In the genomic region with DNA sequence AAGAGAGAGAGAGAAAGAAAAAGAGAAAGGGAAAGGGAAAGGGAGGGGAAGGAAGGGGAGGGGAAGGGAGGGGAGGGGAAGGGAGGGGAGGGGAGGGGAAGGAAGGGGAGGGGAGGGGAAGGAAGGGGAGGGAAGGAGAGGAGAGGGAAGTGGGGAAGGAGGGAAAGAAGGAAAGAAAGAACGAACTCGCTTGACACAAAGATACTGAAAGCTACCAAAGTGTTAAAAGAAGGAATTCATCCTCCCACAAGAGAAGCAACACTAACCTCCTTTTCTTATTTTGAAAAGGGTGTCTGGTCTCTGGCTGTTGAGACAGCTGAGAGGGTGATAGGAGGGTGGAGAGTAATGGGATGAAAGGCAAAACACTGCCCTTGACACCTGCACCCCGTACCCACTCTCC, we compare ENCODE assay signal across 18 cellular contexts.
"Had no signal": no experiment of that assay in that cellular context is flagged by ENCODE, and none has a peak within 500 bp of the region (broad histone marks: within the 10 kb centered on the region; RNA-seq: fewer than 3 reads in every experiment).

No MANE protein-coding gene starts in this region.

- H3K27me3 ChIP-seq: ascending aorta, breast epithelium, cardiac muscle cell, colonic mucosa had no signal

- H3K4me1 ChIP-seq: ascending aorta, breast epithelium, colonic mucosa, esophagus squamous epithelium, gastroesophageal sphincter had no signal

- H3K9me3 ChIP-seq: ascending aorta, colonic mucosa, esophagus squamous epithelium had no signal

- H3K36me3 ChIP-seq: ascending aorta, breast epithelium, cardiac muscle cell, colonic mucosa, esophagus squamous epithelium, gastroesophageal sphincter, heart right ventricle, WERI-Rb-1 had no signal

- FAIRE-seq: endometrium, endothelial cell of umbilical vein had no signal

- H3K27ac ChIP-seq: ascending aorta, breast epithelium, cardiac muscle cell, colonic mucosa, epithelial cell of prostate, esophagus squamous epithelium, gastroesophageal sphincter, heart right ventricle, WERI-Rb-1 had no signal

- ATAC-seq: gastroesophageal sphincter, T-helper 17 cell had no signal

- H3K4me3 ChIP-seq: ascending aorta, breast epithelium, cardiac muscle cell, colonic mucosa, esophagus squamous epithelium, gastroesophageal sphincter, heart right ventricle had no signal

- DNase-seq: activated CD4-positive, CD25-positive, alpha-beta regulatory T cell; activated gamma-delta T cell; activated naive CD4-positive, alpha-beta T cell; activated naive CD8-positive, alpha-beta T cell treated with anti-CD3 and anti-CD28 coated beads, Interleukin-2, amount 10 ng/mL, durations not matched to agents 7 days and 5 days; central memory CD4-positive, alpha-beta T cell; effector CD8-positive, alpha-beta T cell; esophagus squamous epithelium; T-helper 17 cell had no signal
